18 cellular contexts compared by ENCODE assay signal in genomic region chr10:71526662-71527061, GRCh38.
"Had no signal": no experiment of that assay in that cellular context is flagged by ENCODE, and none has a peak within 500 bp of the region (broad histone marks: within the 10 kb centered on the region; RNA-seq: fewer than 3 reads in every experiment).

No MANE protein-coding gene starts in this region.

- H3K9me3 Mint-ChIP-seq: activated CD8-positive, alpha-beta T cell treated with anti-CD3 and anti-CD28 coated beads for 36 hours; activated naive CD8-positive, alpha-beta T cell treated with anti-CD3 and anti-CD28 coated beads, Interleukin-2, amount 50 U/mL, for 24 hours; neural crest cell had no signal

- H3K36me3 Mint-ChIP-seq: activated CD8-positive, alpha-beta memory T cell treated with anti-CD3 and anti-CD28 coated beads, Interleukin-2, amount 10 ng/mL, durations not matched to agents 7 days and 5 days had no signal

- H3K4me1 Mint-ChIP-seq: T-helper 17 cell had no signal

- H3K27ac ChIP-seq: epithelial cell of prostate, gastroesophageal sphincter, ovary, psoas muscle, thyroid gland had no signal

- H3K9me3 ChIP-seq: gastroesophageal sphincter, ovary, psoas muscle, thyroid gland had no signal

- H3K4me3 ChIP-seq: gastroesophageal sphincter, ovary, psoas muscle, thyroid gland had no signal

- H3K27me3 ChIP-seq: gastroesophageal sphincter, ovary, thyroid gland had no signal

- H3K4me1 ChIP-seq: gastroesophageal sphincter, psoas muscle had no signal

- H3K4me3 Mint-ChIP-seq: activated CD8-positive, alpha-beta memory T cell treated with anti-CD3 and anti-CD28 coated beads, Interleukin-2, amount 10 ng/mL, durations not matched to agents 7 days and 5 days; activated CD8-positive, alpha-beta T cell treated with anti-CD3 and anti-CD28 coated beads for 36 hours; activated naive CD8-positive, alpha-beta T cell treated with anti-CD3 and anti-CD28 coated beads, Interleukin-2, amount 50 U/mL, for 24 hours; neural crest cell; T-helper 17 cell had no signal

- H3K27ac Mint-ChIP-seq: activated CD8-positive, alpha-beta memory T cell treated with anti-CD3 and anti-CD28 coated beads, Interleukin-2, amount 10 ng/mL, durations not matched to agents 7 days and 5 days; activated CD8-positive, alpha-beta T cell treated with anti-CD3 and anti-CD28 coated beads for 36 hours; activated naive CD8-positive, alpha-beta T cell treated with anti-CD3 and anti-CD28 coated beads, Interleukin-2, amount 50 U/mL, for 24 hours; T-helper 17 cell had no signal

- ATAC-seq: activated CD8-positive, alpha-beta memory T cell treated with anti-CD3 and anti-CD28 coated beads, Interleukin-2, amount 10 ng/mL, durations not matched to agents 7 days and 5 days; activated CD8-positive, alpha-beta T cell treated with anti-CD3 and anti-CD28 coated beads for 36 hours; activated naive CD8-positive, alpha-beta T cell treated with anti-CD3 and anti-CD28 coated beads, Interleukin-2, amount 50 U/mL, for 24 hours; gastroesophageal sphincter; left ventricle myocardium superior; psoas muscle; stimulated activated naive CD8-positive, alpha-beta T cell treated with anti-CD3 and anti-CD28 coated beads, Interleukin-15, Interleukin-2, amounts not matched to agents 100 U/mL and 50 U/mL, for 24 hours; T-helper 17 cell had no signal

- DNase-seq: activated CD4-positive, alpha-beta T cell treated with anti-CD3 and anti-CD28 coated beads for 48 hours; activated CD8-positive, alpha-beta memory T cell treated with anti-CD3 and anti-CD28 coated beads, Interleukin-2, amount 10 ng/mL, durations not matched to agents 7 days and 5 days; activated CD8-positive, alpha-beta T cell treated with anti-CD3 and anti-CD28 coated beads for 36 hours; activated effector memory CD4-positive, alpha-beta T cell treated with anti-CD3 and anti-CD28 coated beads, Interleukin-2, amount 50 U/mL, for 16 hours; activated naive CD4-positive, alpha-beta T cell treated with anti-CD3 and anti-CD28 coated beads, Interleukin-2, amount 50 U/mL, for 16 hours; activated naive CD8-positive, alpha-beta T cell treated with anti-CD3 and anti-CD28 coated beads, Interleukin-2, amount 50 U/mL, for 24 hours; activated T-cell treated with anti-CD3 and anti-CD28 coated beads for 4 hours; cortex of kidney; left ventricle myocardium superior; psoas muscle; stimulated activated CD4-positive, alpha-beta T cell treated with anti-CD3 and anti-CD28 coated beads, Interleukin-4, amount 100 ng/mL, for 24 hours; stimulated activated naive CD8-positive, alpha-beta T cell treated with anti-CD3 and anti-CD28 coated beads, Interleukin-15, Interleukin-2, amounts not matched to agents 100 U/mL and 50 U/mL, for 24 hours; T-helper 17 cell had no signal

- H3K36me3 ChIP-seq: gastroesophageal sphincter, ovary, thyroid gland had no signal
